ENCODE assay signal across 8 cellular contexts in the genomic region with DNA sequence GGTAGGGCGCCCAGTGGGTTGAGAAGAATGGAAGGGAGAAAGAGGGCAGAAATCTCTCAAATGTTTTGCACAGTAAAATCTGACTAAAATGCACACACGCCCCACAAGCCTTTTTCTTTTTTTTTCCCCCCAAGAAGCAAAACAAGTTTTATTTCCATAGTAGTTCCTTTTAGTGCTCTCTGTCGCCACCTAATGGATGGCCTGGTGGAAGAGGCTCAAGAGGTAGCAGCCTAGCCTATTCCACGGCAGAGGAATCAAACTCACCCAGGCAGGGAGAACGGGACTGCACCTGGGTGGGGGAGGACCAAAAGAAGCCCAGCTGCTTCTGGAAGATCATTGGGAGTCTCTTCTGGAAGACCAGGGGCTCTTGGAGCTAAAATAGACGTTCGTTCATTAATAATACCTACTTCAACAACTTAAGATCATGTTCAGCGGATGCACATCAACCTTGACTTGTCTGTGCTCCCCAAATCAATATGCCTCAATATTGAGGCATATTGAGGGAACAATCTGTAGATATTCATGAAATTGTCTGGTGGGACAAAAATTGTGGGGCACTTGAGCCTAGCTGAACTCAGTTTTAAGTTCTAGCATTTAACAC. TPM values are rescaled to one million over a fixed set of nuclear protein-coding genes. Genes with fewer than 3 reads are reported as not detected.
A peak's percentile ranks its signal among the peaks of the same experiment; 100 is the strongest.
DNase-seq lines count a peak whose midpoint lies in the region; ATAC-seq and TF ChIP-seq lines count a peak whose summit lies in the region.

No MANE protein-coding gene starts in this region.

- H3K4me1 ChIP-seq in SJSA1 (replicated peaks) (peaks cover 18% of the 10 kb centered on the region), heart left ventricle (peaks cover 0 to 59% (median 34%) of the 10 kb centered on the region in 12 donors)

- no peak for TF ChIP-seq POLR2A in heart left ventricle (IDR thresholded peaks at IDR 0.05)

- intact Hi-C loops in heart left ventricle (cut with DNase I), result loop anchor here in 5 of 10 donors (2.0 to 5.0 kb wide), 3 partner anchors 34 to 73 kb away; a partner anchor contains a TSS

- no peaks in the 10 kb centered on the region for H3K27me3 ChIP-seq in SJSA1 (replicated peaks)
- H3K27me3 ChIP-seq in heart left ventricle, result peaks cover 0 to 26% (median 0%) of the 10 kb centered on the region in 9 donors

- H3K4me3 ChIP-seq in SJSA1 (no peak overlapping the region), heart left ventricle (no peak overlapping the region)

- peak in 3 of 4 donors; percentile 48 to 60 (median 58) for ATAC-seq in heart left ventricle

- WGBS in heart left ventricle, 4 donors, result 26 to 37% (median 33%) methylated on average over 8 of the region's 8 CpGs

- H3K36me3 ChIP-seq in SJSA1 (peaks cover 4% of the 10 kb centered on the region), heart left ventricle (peaks cover 0 to 16% (median 0%) of the 10 kb centered on the region in 9 donors)

- H3K27ac ChIP-seq in SJSA1, result no peak overlapping the region
- H3K27ac ChIP-seq in heart left ventricle, result peak overlapping the region in 2 of 12 donors; percentile 19 to 50

- H3K9me3 ChIP-seq in SJSA1 (replicated peaks) (no peaks in the 10 kb centered on the region), heart left ventricle (no peaks in the 10 kb centered on the region)

- TF ChIP-seq CTCF in heart left ventricle (IDR thresholded peaks at IDR 0.05), result peak; percentile 52 to 80 (median 66)

- DNase-seq in COR-L47 (lab: John Stamatoyannopoulos, UW) (peak; percentile 3), HT-29 (ENCODE audit: low spot score) (peak; percentile 89), SJSA1 (ENCODE audit: low read depth in 1 of 2, low spot score in 2 of 2) (peak; percentile 42 to 54), heart left ventricle (peak in 4 of 5 donors; percentile 54 to 73 (median 64)), retina (peak; percentile 54), NCI-H1048 (lab: John Stamatoyannopoulos, UW) (no peak), SKM-1 (lab: John Stamatoyannopoulos, UW; ENCODE audit: unreplicated experiment) (no peak)
- peak; percentile 5 to 58 (median 43) for DNase-seq in activated naive CD4-positive, alpha-beta T cell (lab: John Stamatoyannopoulos, UW)

RNA-seq across cellular contexts. Expression of a gene that starts 31.6 kb away (rescaled TPM):
- 536 and 557 TPM in 2 replicates for total RNA-seq in HT-29 (2014; rRNA removed; shearing (Covaris generic))
- 70.7 and 81.3 TPM in 2 replicates for total RNA-seq in SJSA1 (2014; rRNA removed; shearing (Covaris generic))
- total RNA-seq in heart left ventricle, result 10 to 100 TPM; 22.0 to 79.2 (median 29.7) TPM
- polyA plus RNA-seq in heart left ventricle, result 10 to 100 TPM; 23.8 to 89.3 TPM

RNA-seq across cellular contexts. Expression of a gene that starts 46.2 kb away (rescaled TPM):
- total RNA-seq in HT-29 (2014; rRNA removed; shearing (Covaris generic)), result 41.6 and 52.9 TPM in 2 replicates
- 20.3 and 26.0 TPM in 2 replicates for total RNA-seq in SJSA1 (2014; rRNA removed; shearing (Covaris generic))
- 10 to 100 TPM; 24.6 to 83.3 (median 37.1) TPM for total RNA-seq in heart left ventricle
- 10 to 100 TPM; 22.7 to 28.6 TPM for polyA plus RNA-seq in heart left ventricle

Comparison
In these comparisons a context has a peak if more than half of its experiments do, and no peak if none do; other contexts are left out.
1. DNase-seq: peak in COR-L47 (single experiment), HT-29 (single experiment), SJSA1 (2 of 2), activated naive CD4-positive, alpha-beta T cell (4 of 4), heart left ventricle (4 of 5) and retina (single experiment); none in NCI-H1048 (single experiment) and SKM-1 (single experiment).